ENCODE assay signal across 1 cellular context in the genomic region with DNA sequence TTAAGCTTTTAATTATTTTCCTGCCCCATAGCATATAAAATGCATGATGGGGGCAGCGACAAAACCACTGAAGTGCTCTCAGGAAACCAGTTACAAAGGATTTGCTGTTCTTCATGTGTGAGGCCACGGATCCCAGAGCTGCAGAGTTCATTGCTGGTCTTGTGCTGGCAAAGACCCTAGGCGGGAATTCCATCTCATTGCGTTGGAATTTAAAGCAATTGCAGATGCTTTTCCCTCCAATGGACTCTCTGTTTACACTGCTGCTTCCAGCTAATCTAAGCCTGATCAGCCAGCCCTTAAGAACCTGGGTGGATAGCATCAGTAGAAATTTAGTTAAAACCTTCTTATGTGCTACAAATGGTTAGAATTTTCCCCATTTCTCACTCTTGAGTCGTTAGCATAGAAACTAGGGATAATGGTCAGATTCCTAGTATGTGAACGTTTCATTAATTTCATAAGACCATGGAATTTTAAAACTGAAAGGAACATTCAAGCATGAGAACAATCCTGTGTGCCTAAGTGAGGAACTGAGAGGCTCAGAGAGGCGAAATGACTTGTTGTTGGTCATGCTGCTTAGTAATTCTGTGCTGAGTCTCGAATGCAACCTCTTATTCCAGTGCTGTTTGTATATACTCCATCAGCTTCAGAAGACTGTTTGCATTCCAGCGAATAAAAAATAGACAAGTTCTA.
TF ChIP-seq lines count a peak whose summit lies in the region.

No MANE protein-coding gene starts in this region.

TF ChIP-seq in WTC11, 78 proteins besides CTCF, POLR2A, EP300 and RAD21 (continued from another document):
- TF ChIP-seq CDX4 (CRISPR knock-in tag; IDR thresholded peaks at IDR 0.05; ENCODE audit: borderline replicate concordance) (no peak), USF1 (CRISPR knock-in tag; IDR thresholded peaks at IDR 0.05) (no peak), ZBTB21 (CRISPR knock-in tag; IDR thresholded peaks at IDR 0.05; ENCODE audit: borderline replicate concordance) (no peak), FOXK1 (CRISPR knock-in tag; IDR thresholded peaks at IDR 0.05) (no peak), ELF4 (CRISPR knock-in tag; IDR thresholded peaks at IDR 0.05; ENCODE audit: low read depth) (no peak), RELA (CRISPR knock-in tag; IDR thresholded peaks at IDR 0.05; ENCODE audit: borderline replicate concordance) (no peak), ATF3 (CRISPR knock-in tag; conservative IDR thresholded peaks at IDR 0.05) (no peak), ZNF263 (CRISPR knock-in tag; IDR thresholded peaks at IDR 0.05; ENCODE audit: low read depth) (no peak)
